Comparison of ENCODE assay signal across 1 cellular context in the genomic region with DNA sequence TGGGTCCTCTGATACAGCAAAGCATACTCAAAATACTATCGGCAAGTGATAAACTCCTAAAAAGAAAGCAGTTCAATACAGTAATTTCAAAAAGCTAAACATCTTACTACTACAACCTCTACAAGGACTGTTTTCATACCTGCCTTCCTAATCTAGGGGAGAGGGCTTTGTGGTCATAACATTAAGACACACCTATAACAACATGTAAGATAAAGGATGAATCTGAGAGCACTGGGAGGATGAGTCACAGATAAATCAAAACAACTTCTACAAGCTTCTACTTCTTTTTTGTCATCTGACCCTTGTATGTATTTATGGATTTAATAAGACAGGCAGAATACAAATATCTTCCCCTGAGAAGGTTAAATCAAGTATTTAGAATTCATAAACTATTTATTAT.
TF ChIP-seq lines count a peak whose summit lies in the region.

No MANE protein-coding gene starts in this region.

TF ChIP-seq in IMR-90, 13 proteins besides CTCF, POLR2A, EP300 and RAD21:
- no peak for TF ChIP-seq RFX5 (IDR thresholded peaks at IDR 0.05; ENCODE audit: low read depth, low read length)
- TF ChIP-seq, protein P1, sequence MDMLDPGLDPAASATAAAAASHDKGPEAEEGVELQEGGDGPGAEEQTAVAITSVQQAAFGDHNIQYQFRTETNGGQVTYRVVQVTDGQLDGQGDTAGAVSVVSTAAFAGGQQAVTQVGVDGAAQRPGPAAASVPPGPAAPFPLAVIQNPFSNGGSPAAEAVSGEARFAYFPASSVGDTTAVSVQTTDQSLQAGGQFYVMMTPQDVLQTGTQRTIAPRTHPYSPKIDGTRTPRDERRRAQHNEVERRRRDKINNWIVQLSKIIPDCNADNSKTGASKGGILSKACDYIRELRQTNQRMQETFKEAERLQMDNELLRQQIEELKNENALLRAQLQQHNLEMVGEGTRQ (IDR thresholded peaks at IDR 0.05; ENCODE audit: low read depth, low read length) = no peak
- no peak for TF ChIP-seq NFE2L2 (IDR thresholded peaks at IDR 0.05; ENCODE audit: low read depth, low read length)
- TF ChIP-seq MXI1 (IDR thresholded peaks at IDR 0.05; ENCODE audit: borderline replicate concordance, low read depth, low read length) = no peak
- TF ChIP-seq SMC3 (IDR thresholded peaks at IDR 0.05; ENCODE audit: low read depth, low read length) = no peak
- TF ChIP-seq BHLHE40 (IDR thresholded peaks at IDR 0.05; ENCODE audit: low read depth, low read length) = no peak
- TF ChIP-seq, protein P2, sequence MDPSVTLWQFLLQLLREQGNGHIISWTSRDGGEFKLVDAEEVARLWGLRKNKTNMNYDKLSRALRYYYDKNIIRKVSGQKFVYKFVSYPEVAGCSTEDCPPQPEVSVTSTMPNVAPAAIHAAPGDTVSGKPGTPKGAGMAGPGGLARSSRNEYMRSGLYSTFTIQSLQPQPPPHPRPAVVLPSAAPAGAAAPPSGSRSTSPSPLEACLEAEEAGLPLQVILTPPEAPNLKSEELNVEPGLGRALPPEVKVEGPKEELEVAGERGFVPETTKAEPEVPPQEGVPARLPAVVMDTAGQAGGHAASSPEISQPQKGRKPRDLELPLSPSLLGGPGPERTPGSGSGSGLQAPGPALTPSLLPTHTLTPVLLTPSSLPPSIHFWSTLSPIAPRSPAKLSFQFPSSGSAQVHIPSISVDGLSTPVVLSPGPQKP (IDR thresholded peaks at IDR 0.05; ENCODE audit: borderline replicate concordance, low read depth, low read length) = no peak
- no peak for TF ChIP-seq RCOR1 (IDR thresholded peaks at IDR 0.05; ENCODE audit: insufficient replicate concordance, low read length)
- TF ChIP-seq MAZ (IDR thresholded peaks at IDR 0.05; ENCODE audit: borderline replicate concordance, low read depth, low read length) = no peak
- no peak for TF ChIP-seq CHD1 (IDR thresholded peaks at IDR 0.05; ENCODE audit: low read depth, low read length)
